ENCODE assay signal across 14 cellular contexts in the genomic region with DNA sequence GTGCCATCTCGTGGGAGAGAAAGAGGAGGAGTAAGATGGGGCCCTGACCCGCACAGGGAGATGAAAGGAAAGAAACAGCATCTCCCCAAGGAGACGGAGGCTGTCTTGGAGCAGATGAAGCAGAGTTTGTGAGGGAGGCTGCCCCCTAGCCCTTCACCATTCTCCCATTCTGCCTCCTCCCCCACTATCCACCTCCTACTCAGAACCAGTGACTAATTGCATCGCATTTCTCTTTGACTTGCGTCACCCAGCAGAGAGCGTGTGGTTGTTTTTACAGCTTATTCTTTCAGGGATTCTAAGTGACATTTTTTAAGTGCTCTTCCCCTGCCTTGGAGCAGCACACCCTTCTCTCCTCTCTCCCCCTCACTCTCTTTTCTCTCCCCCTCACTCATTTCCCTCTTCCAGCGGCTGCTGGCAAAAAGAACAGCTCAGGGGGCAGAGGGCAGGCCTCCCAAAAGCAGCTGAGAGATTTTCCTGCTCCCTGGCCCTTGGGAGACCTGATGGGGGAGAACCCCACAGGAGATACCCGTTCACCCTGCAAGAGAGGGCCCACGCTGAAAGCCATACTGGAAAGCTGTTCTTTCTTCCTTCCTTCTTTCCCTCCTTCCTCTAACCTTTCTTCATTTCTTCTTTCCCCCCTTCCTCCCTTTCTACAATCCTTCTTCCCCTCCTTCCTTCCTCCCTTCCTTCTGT.
DNase-seq lines count a peak whose midpoint lies in the region; ATAC-seq and TF ChIP-seq lines count a peak whose summit lies in the region.
"Had no signal": no experiment of that assay in that cellular context is flagged by ENCODE, and none has a peak within 500 bp of the region (broad histone marks: within the 10 kb centered on the region; RNA-seq: fewer than 3 reads in every experiment).

No MANE protein-coding gene starts in this region.

- H3K4me1 Mint-ChIP-seq in activated naive CD8-positive, alpha-beta T cell treated with anti-CD3 and anti-CD28 coated beads for 36 hours = no peaks in the 10 kb centered on the region

- H3K27me3 ChIP-seq in GM23248 (replicated peaks; ENCODE audit: insufficient read depth) = no peaks in the 10 kb centered on the region
- H3K27me3 ChIP-seq in Panc1 (ENCODE audit: control insufficient read depth, insufficient read depth, low read length) = peaks cover 9% of the 10 kb centered on the region
- no peaks in the 10 kb centered on the region for H3K27me3 ChIP-seq in fibroblast of lung (ENCODE audit: control insufficient read depth, insufficient read depth, low read length)
- H3K27me3 ChIP-seq in osteoblast (ENCODE audit: insufficient read depth, low read length) = no peaks in the 10 kb centered on the region
- H3K27me3 ChIP-seq: cardiac muscle cell had no signal

- H3K9ac ChIP-seq in GM23248 (peak overlapping the region; percentile 79), fibroblast of lung (ENCODE audit: insufficient read depth, low read length) (no peak overlapping the region)

- peaks cover 31% of the 10 kb centered on the region for H3F3A ChIP-seq in GM23248 (ENCODE audit: insufficient read depth)

- H3K4me3 ChIP-seq in GM23248 = peak overlapping the region; percentile 49
- H3K4me3 ChIP-seq in Panc1 (ENCODE audit: low read depth in 2 of 2, low read length in 2 of 2) = no peak overlapping the region
- no peak overlapping the region for H3K4me3 ChIP-seq in fibroblast of lung (replicated peaks in 1 of 4; ENCODE audit: control extremely low read depth in 1 of 4, insufficient read depth in 1 of 4, low read depth in 3 of 4, low read length in 4 of 4)
- H3K4me3 ChIP-seq in osteoblast (ENCODE audit: insufficient read depth, low read length) = peak overlapping the region; percentile 52
- H3K4me3 ChIP-seq: cardiac muscle cell had no signal

- no peaks in the 10 kb centered on the region for H3K9me3 ChIP-seq in GM23248 (ENCODE audit: low read depth)
- no peaks in the 10 kb centered on the region for H3K9me3 ChIP-seq in Panc1 (ENCODE audit: control insufficient read depth, insufficient read depth, low read depth, low read length)
- no peaks in the 10 kb centered on the region for H3K9me3 ChIP-seq in fibroblast of lung (ENCODE audit: control insufficient read depth, insufficient read depth, low read depth, low read length)
- no peaks in the 10 kb centered on the region for H3K9me3 ChIP-seq in osteoblast (ENCODE audit: low read depth, low read length)

- no TSS peak for BruUV-seq in Panc1 (replicated peaks; lab: Mats Ljungman, UMichigan)

- peaks cover 35% of the 10 kb centered on the region for H3K4me1 ChIP-seq in GM23248 (ENCODE audit: insufficient read depth)
- no peaks in the 10 kb centered on the region for H3K4me1 ChIP-seq in Panc1 (ENCODE audit: control insufficient read depth, insufficient read depth, low read length)
- H3K4me1 ChIP-seq in fibroblast of lung (ENCODE audit: control insufficient read depth, extremely low read depth, insufficient read depth, low read length) = peaks cover 3% of the 10 kb centered on the region
- peaks cover 35% of the 10 kb centered on the region for H3K4me1 ChIP-seq in osteoblast (ENCODE audit: insufficient read depth, low read length)

- no peak overlapping the region for H3K27ac Mint-ChIP-seq in activated naive CD8-positive, alpha-beta T cell treated with anti-CD3 and anti-CD28 coated beads for 36 hours

- POLR2A ChIA-PET in Panc1 (lab: Charles Lee) = no interaction called here

- CTCF ChIA-PET in Panc1 (lab: Charles Lee) = no interaction called here

- 4% methylated on average over 9 of the region's 9 CpGs for WGBS in GM23248 (ENCODE audit: low coverage in 1 of 2, low lambda C conversion rate in 2 of 2, missing lambda C conversion rate in 2 of 2), 2 experiments

- 0 out of 2 replicates have a peak, but pooled peaks have one; percentile 42 for ATAC-seq in Panc1

- in situ Hi-C loops in GM23248 (cut with MboI) (no loop called here), Panc1 (cut with HindIII; ENCODE audit: low pct_unique_long_range_greater_than_20kb, low sequenced_read_pairs) (no loop called here), GM13976 (cut with MboI; ENCODE audit: low sequenced_read_pairs, unreplicated experiment) (no loop called here)

- peaks cover 4% of the 10 kb centered on the region for H3K27me3 Mint-ChIP-seq in activated naive CD8-positive, alpha-beta T cell treated with anti-CD3 and anti-CD28 coated beads for 36 hours

- H3K79me2 ChIP-seq in GM23248 (ENCODE audit: insufficient read depth) (no peaks in the 10 kb centered on the region), fibroblast of lung (ENCODE audit: control insufficient read depth, insufficient read depth, low read length) (no peaks in the 10 kb centered on the region), osteoblast (ENCODE audit: insufficient read depth, low read length) (no peaks in the 10 kb centered on the region)

- intact Hi-C loops in Panc1 (cut with micrococcal nuclease; ENCODE audit: unreplicated experiment) = loop anchor here (10.0 kb wide), 1 partner anchor 81 kb away; no protein-coding TSS in a partner anchor

- no peak overlapping the region for H3K4me3 Mint-ChIP-seq in activated naive CD8-positive, alpha-beta T cell treated with anti-CD3 and anti-CD28 coated beads for 36 hours

- DNase-seq in GM23248 (peak; percentile 90), Panc1 (ENCODE audit: low read depth, low spot score) (no peak), fibroblast of lung (ENCODE audit: low read depth in 2 of 2) (peak; percentile 52 to 93), osteoblast (ENCODE audit: insufficient read length, low spot score, missing footprints) (peak; percentile 91), SHP77 (lab: John Stamatoyannopoulos, UW) (no peak), DMS153 treated with DMSO at 0.1 percent for 48 hours (lab: John Stamatoyannopoulos, UW; ENCODE audit: unreplicated experiment) (no peak), GM13976 (ENCODE audit: low spot score) (no peak)
- no peak for DNase-seq in activated naive CD8-positive, alpha-beta T cell treated with anti-CD3 and anti-CD28 coated beads for 36 hours
- DNase-seq: activated CD8-positive, alpha-beta memory T cell treated with anti-CD3 and anti-CD28 coated beads for 24 hours; HCEC 1CT; NCI-H2029 treated with DMSO at 0.1 percent for 48 hours; SHP77 treated with DMSO at 0.1 percent for 48 hours had no signal

- TF ChIP-seq CTCF in Panc1 (IDR thresholded peaks at IDR 0.05) (no peak), fibroblast of lung (conservative IDR thresholded peaks at IDR 0.05 in 1 of 2, IDR thresholded peaks at IDR 0.05 in 1 of 2; ENCODE audit: low read depth in 1 of 2, low read length in 2 of 2) (no peak), osteoblast (IDR thresholded peaks at IDR 0.05; ENCODE audit: extremely low read depth, low read depth, low read length) (peak; percentile 14), GM13976 (IDR thresholded peaks at IDR 0.05; ENCODE audit: borderline replicate concordance, control extremely low read depth, extremely low read depth, insufficient read depth, missing control alignments) (no peak)

- H3K27ac ChIP-seq in GM23248 (peak overlapping the region; percentile 91), Panc1 (ENCODE audit: low read length) (no peak overlapping the region), fibroblast of lung (ENCODE audit: insufficient read depth, low read length) (no peak overlapping the region), osteoblast (ENCODE audit: low read depth, low read length) (peak overlapping the region; percentile 99)
- H3K27ac ChIP-seq: cardiac muscle cell, HL-60 had no signal

- no peaks in the 10 kb centered on the region for H3K36me3 Mint-ChIP-seq in activated naive CD8-positive, alpha-beta T cell treated with anti-CD3 and anti-CD28 coated beads for 36 hours

- H3K4me2 ChIP-seq in GM23248 (ENCODE audit: unreplicated experiment) (peak overlapping the region; percentile 79), fibroblast of lung (ENCODE audit: extremely low read depth, insufficient read depth, low read length) (no peak overlapping the region), osteoblast (ENCODE audit: insufficient read depth, low read length) (peak overlapping the region; percentile 75)

- H3K36me3 ChIP-seq in GM23248 (ENCODE audit: low read depth) (no peaks in the 10 kb centered on the region), Panc1 (ENCODE audit: control insufficient read depth, insufficient read depth, low read length) (no peaks in the 10 kb centered on the region), fibroblast of lung (ENCODE audit: control insufficient read depth, insufficient read depth, low read length) (no peaks in the 10 kb centered on the region), osteoblast (ENCODE audit: insufficient read depth, low read length) (no peaks in the 10 kb centered on the region)
- H3K36me3 ChIP-seq: cardiac muscle cell had no signal

- no peaks in the 10 kb centered on the region for H3K9me3 Mint-ChIP-seq in activated naive CD8-positive, alpha-beta T cell treated with anti-CD3 and anti-CD28 coated beads for 36 hours

- H2AFZ ChIP-seq in GM23248 = peak overlapping the region; percentile 66
- H2AFZ ChIP-seq in fibroblast of lung (ENCODE audit: low read length) = no peak overlapping the region
- peak overlapping the region; percentile 88 for H2AFZ ChIP-seq in osteoblast (ENCODE audit: low read length)

- H3K9me2 ChIP-seq in GM23248 (ENCODE audit: insufficient read depth) = no peaks in the 10 kb centered on the region

- H4K20me1 ChIP-seq in GM23248 (ENCODE audit: insufficient read depth) (no peaks in the 10 kb centered on the region), fibroblast of lung (ENCODE audit: control insufficient read depth, extremely low read depth, insufficient read depth, low read length) (no peaks in the 10 kb centered on the region), osteoblast (ENCODE audit: insufficient read depth, low read length) (no peaks in the 10 kb centered on the region)

Comparison
In these comparisons a context has a peak if more than half of its experiments do, and no peak if none do; other contexts are left out.
1. DNase-seq: peak in GM23248 (single experiment), fibroblast of lung (2 of 2) and osteoblast (single experiment); none in Panc1 (single experiment), SHP77 (0 of 2), DMS153 treated with DMSO at 0.1 percent for 48 hours (single experiment), activated naive CD8-positive, alpha-beta T cell treated with anti-CD3 and anti-CD28 coated beads for 36 hours (single experiment) and GM13976 (single experiment).
2. H3K27ac ChIP-seq: peak in GM23248 (single experiment) and osteoblast (single experiment); none in Panc1 (single experiment) and fibroblast of lung (single experiment).
3. H3K4me3 ChIP-seq: peak in GM23248 (single experiment) and osteoblast (single experiment); none in Panc1 (0 of 2) and fibroblast of lung (0 of 4).